In genomic region chr3:49869525-49870126, GRCh38 we compare ENCODE assay signal across 9 cellular contexts. TPM values are rescaled to one million over a fixed set of nuclear protein-coding genes. Genes with fewer than 3 reads are reported as not detected.
DNase-seq lines count a peak whose midpoint lies in the region; ATAC-seq and TF ChIP-seq lines count a peak whose summit lies in the region.
"Had no signal": no experiment of that assay in that cellular context is flagged by ENCODE, and none has a peak within 500 bp of the region (broad histone marks: within the 10 kb centered on the region; RNA-seq: fewer than 3 reads in every experiment).

Gene CAMKV, minus strand, starts transcription at chr3:49869906. Its CDS starts 7,518 bp downstream, at chr3:49862388.

- peak within 1 kb of the TSS; percentile 82 for H3K4me2 ChIP-seq in DOHH2 (ENCODE audit: low read length)
- H3K4me2 ChIP-seq in Karpas-422 (ENCODE audit: low read depth, low read length, poor library complexity, severe bottlenecking) = peak within 1 kb of the TSS; percentile 79

- no peak within 1 kb of the TSS for H3K4me3 Mint-ChIP-seq in activated T-helper 2 cell treated with anti-CD3 and anti-CD28 coated beads, Interferon-gamma antibody, Interleukin-2, Interleukin-4, amounts not matched to agents 10 μg/mL and 5 μg/mL and 100 μg/mL, durations not matched to agents 14 hours and 24 hours and 36 hours (ENCODE audit: low read depth)
- peak within 1 kb of the TSS in 3 of 5 donors; percentile 11 to 45 (median 27) for H3K4me3 Mint-ChIP-seq in immature natural killer cell

- no peak within 1 kb of the TSS for H3K27ac Mint-ChIP-seq in activated T-helper 2 cell treated with anti-CD3 and anti-CD28 coated beads, Interferon-gamma antibody, Interleukin-2, Interleukin-4, amounts not matched to agents 10 μg/mL and 5 μg/mL and 100 μg/mL, durations not matched to agents 14 hours and 24 hours and 36 hours
- no peak within 1 kb of the TSS for H3K27ac Mint-ChIP-seq in immature natural killer cell

- peaks cover 44% of the 10 kb centered on the region for H3K27me3 Mint-ChIP-seq in activated T-helper 2 cell treated with anti-CD3 and anti-CD28 coated beads, Interferon-gamma antibody, Interleukin-2, Interleukin-4, amounts not matched to agents 10 μg/mL and 5 μg/mL and 100 μg/mL, durations not matched to agents 14 hours and 24 hours and 36 hours (ENCODE audit: low read depth)
- peaks cover 6 to 12% (median 9%) of the 10 kb centered on the region in 3 donors for H3K27me3 Mint-ChIP-seq in immature natural killer cell (ENCODE audit: low read depth in 3 of 3)

- TF ChIP-seq CTCF in DOHH2 (IDR thresholded peaks at IDR 0.05; ENCODE audit: low read depth, low read length, poor library complexity, severe bottlenecking) = no peak

- H3K4me3 ChIP-seq in DOHH2 (ENCODE audit: low read length) = peak within 1 kb of the TSS; percentile 64
- peak within 1 kb of the TSS; percentile 67 for H3K4me3 ChIP-seq in Karpas-422 (ENCODE audit: low read length)

- H3K79me2 ChIP-seq in DOHH2 (ENCODE audit: control insufficient read depth, low read length) (no peaks in the 10 kb centered on the region), Karpas-422 (ENCODE audit: low read length) (no peaks in the 10 kb centered on the region)

- H3K36me3 ChIP-seq in DOHH2 (ENCODE audit: control insufficient read depth, low read length) (no peaks in the 10 kb centered on the region), Karpas-422 (ENCODE audit: insufficient read depth, low read length) (no peaks in the 10 kb centered on the region)

- DNase-seq in Karpas-422 (peak; percentile 78), immature natural killer cell (no peak), NCI-H1436 treated with DMSO at 0.1 percent for 48 hours (lab: John Stamatoyannopoulos, UW) (no peak), ureter (ENCODE audit: low spot score) (no peak)
- DNase-seq in activated T-helper 2 cell treated with anti-CD3 and anti-CD28 coated beads, Interferon-gamma antibody, Interleukin-2, Interleukin-4, amounts not matched to agents 10 μg/mL and 5 μg/mL and 100 μg/mL, durations not matched to agents 14 hours and 24 hours and 36 hours (ENCODE audit: low spot score) = peak; percentile 10
- DNase-seq in stimulated activated naive CD4-positive, alpha-beta T cell treated with Interleukin-2 at 50 U/mL for 16 hours (lab: John Stamatoyannopoulos, UW) = peak; percentile 24

- no peaks in the 10 kb centered on the region for H4K20me1 ChIP-seq in DOHH2 (ENCODE audit: control insufficient read depth, insufficient read depth, low read depth, low read length)
- peaks cover 8% of the 10 kb centered on the region; the same call in 1 of the 2 replicates for H4K20me1 ChIP-seq in Karpas-422 (ENCODE audit: insufficient read depth, low read depth, low read length)

- peaks cover 2% of the 10 kb centered on the region for H3K4me1 Mint-ChIP-seq in activated T-helper 2 cell treated with anti-CD3 and anti-CD28 coated beads, Interferon-gamma antibody, Interleukin-2, Interleukin-4, amounts not matched to agents 10 μg/mL and 5 μg/mL and 100 μg/mL, durations not matched to agents 14 hours and 24 hours and 36 hours (ENCODE audit: low read depth)
- peaks cover 0 to 2% of the 10 kb centered on the region in 2 donors for H3K4me1 Mint-ChIP-seq in immature natural killer cell

- H3K27me3 ChIP-seq in DOHH2 (ENCODE audit: control insufficient read depth, low read length) (peaks cover 55% of the 10 kb centered on the region), Karpas-422 (ENCODE audit: low read length) (no peaks in the 10 kb centered on the region; the same call in 1 of the 2 replicates)

- H3F3A ChIP-seq in DOHH2 (ENCODE audit: control insufficient read depth, insufficient read depth) = no peaks in the 10 kb centered on the region

- H3K4me1 ChIP-seq in DOHH2 (ENCODE audit: control insufficient read depth, low read length) (peaks cover 16% of the 10 kb centered on the region), Karpas-422 (ENCODE audit: low read length) (peaks cover 65% of the 10 kb centered on the region)

- H2AFZ ChIP-seq in Karpas-422 (ENCODE audit: low read length) = peak within 1 kb of the TSS; percentile 53; the same call in 1 of the 2 replicates

- no peaks in the 10 kb centered on the region for H3K36me3 Mint-ChIP-seq in activated T-helper 2 cell treated with anti-CD3 and anti-CD28 coated beads, Interferon-gamma antibody, Interleukin-2, Interleukin-4, amounts not matched to agents 10 μg/mL and 5 μg/mL and 100 μg/mL, durations not matched to agents 14 hours and 24 hours and 36 hours (ENCODE audit: low read depth)
- no peaks in the 10 kb centered on the region for H3K36me3 Mint-ChIP-seq in immature natural killer cell

- H3K9me3 ChIP-seq in DOHH2 (ENCODE audit: control insufficient read depth, insufficient read depth, low read length) (no peaks in the 10 kb centered on the region), Karpas-422 (ENCODE audit: low read length) (no peaks in the 10 kb centered on the region)

- H3K9ac ChIP-seq in Karpas-422 (ENCODE audit: low read length) = peak within 1 kb of the TSS; percentile 63

- H3K9me2 ChIP-seq in DOHH2 (replicated peaks; ENCODE audit: control insufficient read depth, low read length) (no peaks in the 10 kb centered on the region), Karpas-422 (replicated peaks; ENCODE audit: insufficient read depth, low read length) (no peaks in the 10 kb centered on the region)

- ATAC-seq in HG03280 (IDR thresholded peaks at IDR 0.05; ENCODE audit: unreplicated experiment) = no peak

- intact Hi-C loops in activated T-helper 2 cell treated with anti-CD3 and anti-CD28 coated beads, Interferon-gamma antibody, Interleukin-2, Interleukin-4, amounts not matched to agents 10 μg/mL and 5 μg/mL and 100 μg/mL, durations not matched to agents 14 hours and 24 hours and 36 hours (cut with micrococcal nuclease) = no loop called here

- H3K9me3 Mint-ChIP-seq in activated T-helper 2 cell treated with anti-CD3 and anti-CD28 coated beads, Interferon-gamma antibody, Interleukin-2, Interleukin-4, amounts not matched to agents 10 μg/mL and 5 μg/mL and 100 μg/mL, durations not matched to agents 14 hours and 24 hours and 36 hours = no peaks in the 10 kb centered on the region
- no peaks in the 10 kb centered on the region for H3K9me3 Mint-ChIP-seq in immature natural killer cell

- H3K27ac ChIP-seq in DOHH2 (ENCODE audit: low read depth, low read length) = no peak within 1 kb of the TSS
- H3K27ac ChIP-seq in Karpas-422 (ENCODE audit: low read length) = no peak within 1 kb of the TSS; the same call in 1 of the 2 replicates

RNA-seq across cellular contexts. Expression of gene CAMKV, which starts in this region (rescaled TPM):
- 3.2 and 7.8 TPM in 2 replicates for total RNA-seq in Karpas-422 (2014; rRNA removed; shearing (Covaris generic); ENCODE audit: low replicate concordance)
- 0.39 and 0.46 TPM in 2 replicates for total RNA-seq in activated T-helper 2 cell treated with anti-CD3 and anti-CD28 coated beads, Interferon-gamma antibody, Interleukin-2, Interleukin-4, amounts not matched to agents 10 μg/mL and 5 μg/mL and 100 μg/mL, durations not matched to agents 14 hours and 24 hours and 36 hours
- not detected for polyA plus RNA-seq in immature natural killer cell
- not detected for total RNA-seq in ureter
- total RNA-seq: kidney epithelial cell had no signal

Comparison
In these comparisons a context has a peak if more than half of its experiments do, and no peak if none do; other contexts are left out.
1. Peak in DNase-seq in activated T-helper 2 cell treated with anti-CD3 and anti-CD28 coated beads, Interferon-gamma antibody, Interleukin-2, Interleukin-4, amounts not matched to agents 10 μg/mL and 5 μg/mL and 100 μg/mL, durations not matched to agents 14 hours and 24 hours and 36 hours; RNA of the gene not detected or under 1 TPM.
2. DNase-seq: peak in Karpas-422 (single experiment) and stimulated activated naive CD4-positive, alpha-beta T cell treated with Interleukin-2 at 50 U/mL for 16 hours (single experiment); none in immature natural killer cell (0 of 3), NCI-H1436 treated with DMSO at 0.1 percent for 48 hours (single experiment) and ureter (single experiment).